ENCODE assay signal across 28 cellular contexts in genomic region chr2:147398301-147398700, GRCh38.
"Had no signal": no experiment of that assay in that cellular context is flagged by ENCODE, and none has a peak within 500 bp of the region (broad histone marks: within the 10 kb centered on the region; RNA-seq: fewer than 3 reads in every experiment).

No MANE protein-coding gene starts in this region.

- H3K36me3 ChIP-seq: stomach, suprapubic skin, thoracic aorta, thyroid gland, tibial artery, tibial nerve, transverse colon, upper lobe of left lung, upper lobe of right lung, uterus, vagina had no signal

- H3K27ac Mint-ChIP-seq: stimulated activated effector memory CD8-positive, alpha-beta T cell treated with anti-CD3 and anti-CD28 coated beads, Interleukin-12 subunit alpha, Interleukin-12 subunit beta, amount 100 ng/mL, for 72 hours; stimulated activated memory B cell treated with anti-CD40 and anti-IgM and Interleukin-4, amounts not matched to agents 10 μg/mL and 1 μg/mL and 100 μg/mL, for 72 hours; stimulated activated naive B cell treated with anti-CD40 and anti-IgM and Interleukin-4, amounts not matched to agents 10 μg/mL and 1 μg/mL and 100 μg/mL, for 72 hours; stimulated activated naive CD8-positive, alpha-beta T cell treated with anti-CD3 and anti-CD28 coated beads, Interleukin-15, amount 100 ng/mL, for 72 hours; stimulated activated naive CD8-positive, alpha-beta T cell treated with anti-CD3 and anti-CD28 coated beads, Interleukin-15, Interleukin-2, amounts not matched to agents 100 ng/mL and 50 ng/mL, for 24 hours; type B pancreatic cell had no signal

- H3K4me3 ChIP-seq: stomach, suprapubic skin, testis, thoracic aorta, thyroid gland, tibial artery, tibial nerve, transverse colon, upper lobe of left lung, upper lobe of right lung, uterus, vagina had no signal

- H3K4me1 Mint-ChIP-seq: stimulated activated effector memory CD8-positive, alpha-beta T cell treated with anti-CD3 and anti-CD28 coated beads, Interleukin-12 subunit alpha, Interleukin-12 subunit beta, amount 100 ng/mL, for 72 hours; stimulated activated memory B cell treated with anti-CD40 and anti-IgM and Interleukin-4, amounts not matched to agents 10 μg/mL and 1 μg/mL and 100 μg/mL, for 72 hours; stimulated activated naive B cell treated with anti-CD40 and anti-IgM and Interleukin-4, amounts not matched to agents 10 μg/mL and 1 μg/mL and 100 μg/mL, for 72 hours; stimulated activated naive CD8-positive, alpha-beta T cell treated with anti-CD3 and anti-CD28 coated beads, Interleukin-15, amount 100 ng/mL, for 72 hours had no signal

- FAIRE-seq: urothelium cell line had no signal

- H3K27me3 ChIP-seq: stomach, suprapubic skin, testis, thyroid gland, tibial artery, tibial nerve, transverse colon, upper lobe of left lung, upper lobe of right lung, uterus, vagina had no signal

- H3K4me3 Mint-ChIP-seq: stimulated activated effector memory CD8-positive, alpha-beta T cell treated with anti-CD3 and anti-CD28 coated beads, Interleukin-12 subunit alpha, Interleukin-12 subunit beta, amount 100 ng/mL, for 72 hours; stimulated activated memory B cell treated with anti-CD40 and anti-IgM and Interleukin-4, amounts not matched to agents 10 μg/mL and 1 μg/mL and 100 μg/mL, for 72 hours; stimulated activated naive B cell treated with anti-CD40 and anti-IgM and Interleukin-4, amounts not matched to agents 10 μg/mL and 1 μg/mL and 100 μg/mL, for 72 hours; stimulated activated naive CD8-positive, alpha-beta T cell treated with anti-CD3 and anti-CD28 coated beads, Interleukin-15, amount 100 ng/mL, for 72 hours; stimulated activated naive CD8-positive, alpha-beta T cell treated with anti-CD3 and anti-CD28 coated beads, Interleukin-15, Interleukin-2, amounts not matched to agents 100 ng/mL and 50 ng/mL, for 24 hours; type B pancreatic cell had no signal

- H3K27ac ChIP-seq: stomach, suprapubic skin, testis, thoracic aorta, thyroid gland, tibial artery, tibial nerve, transverse colon, upper lobe of left lung, upper lobe of right lung, uterus, vagina had no signal

- H3K36me3 Mint-ChIP-seq: stimulated activated effector memory CD8-positive, alpha-beta T cell treated with anti-CD3 and anti-CD28 coated beads, Interleukin-12 subunit alpha, Interleukin-12 subunit beta, amount 100 ng/mL, for 72 hours; stimulated activated memory B cell treated with anti-CD40 and anti-IgM and Interleukin-4, amounts not matched to agents 10 μg/mL and 1 μg/mL and 100 μg/mL, for 72 hours; stimulated activated naive B cell treated with anti-CD40 and anti-IgM and Interleukin-4, amounts not matched to agents 10 μg/mL and 1 μg/mL and 100 μg/mL, for 72 hours; type B pancreatic cell had no signal

- H3K9me3 Mint-ChIP-seq: stimulated activated memory B cell treated with anti-CD40 and anti-IgM and Interleukin-4, amounts not matched to agents 10 μg/mL and 1 μg/mL and 100 μg/mL, for 72 hours; stimulated activated naive B cell treated with anti-CD40 and anti-IgM and Interleukin-4, amounts not matched to agents 10 μg/mL and 1 μg/mL and 100 μg/mL, for 72 hours; stimulated activated naive CD8-positive, alpha-beta T cell treated with anti-CD3 and anti-CD28 coated beads, Interleukin-15, Interleukin-2, amounts not matched to agents 100 ng/mL and 50 ng/mL, for 24 hours had no signal

- H3K9me3 ChIP-seq: stomach, suprapubic skin, testis, thoracic aorta, thyroid gland, tibial artery, tibial nerve, transverse colon, upper lobe of left lung, upper lobe of right lung, uterus, vagina had no signal

- DNase-seq: stimulated activated CD4-positive, alpha-beta T cell treated with anti-CD3 and anti-CD28 coated beads, Interleukin-2, amount 100 ng/mL, for 48 hours; stimulated activated CD4-positive, alpha-beta T cell treated with anti-CD3 and anti-CD28 coated beads, Interleukin-4, amount 100 ng/mL, for 1 hour; stimulated activated CD4-positive, alpha-beta T cell treated with anti-CD3 and anti-CD28 coated beads, Interleukin-4, amount 100 ng/mL, for 24 hours; stimulated activated CD4-positive, alpha-beta T cell treated with anti-CD3 and anti-CD28 coated beads, Interleukin-4, amount 100 ng/mL, for 4 hours; stimulated activated CD8-positive, alpha-beta memory T cell treated with anti-CD3 and anti-CD28 coated beads, Interleukin-4, amount 100 ng/mL, for 48 hours; stimulated activated naive B cell treated with anti-CD40 and anti-IgM and Interleukin-4, amounts not matched to agents 10 μg/mL and 1 μg/mL and 100 μg/mL, for 72 hours; stimulated activated naive CD4-positive, alpha-beta T cell; stimulated activated naive CD4-positive, alpha-beta T cell treated with Interleukin-2 at 50 U/mL for 16 hours; stimulated activated naive CD8-positive, alpha-beta T cell treated with anti-CD3 and anti-CD28 coated beads, Interleukin-15, amount 100 ng/mL, for 72 hours; stimulated activated naive CD8-positive, alpha-beta T cell treated with anti-CD3 and anti-CD28 coated beads, Interleukin-15, Interleukin-2, amounts not matched to agents 100 U/mL and 50 U/mL, for 24 hours; stomach; substantia nigra; testis; thyroid gland; tibial artery; transverse colon; upper lobe of left lung; upper lobe of right lung; uterus had no signal

- H3K4me1 ChIP-seq: stomach, suprapubic skin, testis, thyroid gland, tibial artery, tibial nerve, transverse colon, upper lobe of left lung, upper lobe of right lung, uterus, vagina had no signal

- H3K27me3 Mint-ChIP-seq: stimulated activated memory B cell treated with anti-CD40 and anti-IgM and Interleukin-4, amounts not matched to agents 10 μg/mL and 1 μg/mL and 100 μg/mL, for 72 hours; stimulated activated naive B cell treated with anti-CD40 and anti-IgM and Interleukin-4, amounts not matched to agents 10 μg/mL and 1 μg/mL and 100 μg/mL, for 72 hours; stimulated activated naive CD8-positive, alpha-beta T cell treated with anti-CD3 and anti-CD28 coated beads, Interleukin-15, amount 100 ng/mL, for 72 hours; stimulated activated naive CD8-positive, alpha-beta T cell treated with anti-CD3 and anti-CD28 coated beads, Interleukin-15, Interleukin-2, amounts not matched to agents 100 ng/mL and 50 ng/mL, for 24 hours had no signal
